1 cellular context compared by ENCODE assay signal in genomic region chr10:32950457-32951109, GRCh38.
A peak's percentile ranks its signal among the peaks of the same experiment; 100 is the strongest.
TF ChIP-seq lines count a peak whose summit lies in the region.

No MANE protein-coding gene starts in this region.

TF ChIP-seq in HEK293, 187 proteins besides CTCF, POLR2A, EP300 and RAD21 (continued from another document and continues in another):
- TF ChIP-seq TSHZ1 (tag by site-specific recombination; IDR thresholded peaks at IDR 0.05; ENCODE audit: borderline replicate concordance) (no peak), ZSCAN5A (tag by site-specific recombination; IDR thresholded peaks at IDR 0.05) (no peak), BCL6B (tag by site-specific recombination; IDR thresholded peaks at IDR 0.05) (no peak), ZNF677 (tag by site-specific recombination; IDR thresholded peaks at IDR 0.05) (no peak), ZNF548 (tag by site-specific recombination; IDR thresholded peaks at IDR 0.05) (no peak), ZNF704 (tag by site-specific recombination; IDR thresholded peaks at IDR 0.05) (no peak), TRIM28 (IDR thresholded peaks at IDR 0.05; ENCODE audit: borderline replicate concordance, low read length) (0 out of 2 replicates have a peak, but pooled peaks have one; percentile 67), ZNF23 (tag by site-specific recombination; IDR thresholded peaks at IDR 0.05; ENCODE audit: borderline replicate concordance) (no peak), ZNF280C (tag by site-specific recombination; IDR thresholded peaks at IDR 0.05) (no peak), ZNF510 (tag by site-specific recombination; IDR thresholded peaks at IDR 0.05; ENCODE audit: insufficient replicate concordance) (no peak), ZNF114 (tag by site-specific recombination; IDR thresholded peaks at IDR 0.05) (no peak), ZNF837 (tag by site-specific recombination; IDR thresholded peaks at IDR 0.05) (no peak), SCRT1 (tag by site-specific recombination; IDR thresholded peaks at IDR 0.05; ENCODE audit: borderline replicate concordance) (peak; percentile 40; the same call in 1 of the 2 replicates), WT1 (tag by site-specific recombination; IDR thresholded peaks at IDR 0.05) (no peak), ZNF518A (tag by site-specific recombination; conservative IDR thresholded peaks at IDR 0.05; ENCODE audit: low read depth) (no peak), PRDM2 (tag by site-specific recombination; IDR thresholded peaks at IDR 0.05; ENCODE audit: borderline replicate concordance) (no peak), ZNF24 (tag by site-specific recombination; IDR thresholded peaks at IDR 0.05) (no peak), ZNF169 (tag by site-specific recombination; IDR thresholded peaks at IDR 0.05) (no peak), ZNF292 (tag by site-specific recombination; IDR thresholded peaks at IDR 0.05; ENCODE audit: borderline replicate concordance, low read depth) (no peak), ZNF629 (tag by site-specific recombination; IDR thresholded peaks at IDR 0.05) (no peak), GLI4 (tag by site-specific recombination; IDR thresholded peaks at IDR 0.05) (no peak), ZNF654 (tag by site-specific recombination; IDR thresholded peaks at IDR 0.05; ENCODE audit: low read depth) (no peak), ZNF692 (tag by site-specific recombination; IDR thresholded peaks at IDR 0.05) (no peak), ZNF561 (tag by site-specific recombination; IDR thresholded peaks at IDR 0.05; ENCODE audit: borderline replicate concordance) (no peak), HOXC10 (CRISPR knock-in tag; IDR thresholded peaks at IDR 0.05) (no peak), OSR2 (tag by site-specific recombination; IDR thresholded peaks at IDR 0.05) (peak; percentile 52; the same call in 1 of the 2 replicates)
